1 cellular context compared by ENCODE assay signal in genomic region chr11:64620286-64620962, GRCh38.
TF ChIP-seq lines count a peak whose summit lies in the region.

No MANE protein-coding gene starts in this region.

TF ChIP-seq in HepG2, 621 proteins besides CTCF, POLR2A, EP300 and RAD21 (continued from another document and continues in another):
- TF ChIP-seq, protein P1, sequence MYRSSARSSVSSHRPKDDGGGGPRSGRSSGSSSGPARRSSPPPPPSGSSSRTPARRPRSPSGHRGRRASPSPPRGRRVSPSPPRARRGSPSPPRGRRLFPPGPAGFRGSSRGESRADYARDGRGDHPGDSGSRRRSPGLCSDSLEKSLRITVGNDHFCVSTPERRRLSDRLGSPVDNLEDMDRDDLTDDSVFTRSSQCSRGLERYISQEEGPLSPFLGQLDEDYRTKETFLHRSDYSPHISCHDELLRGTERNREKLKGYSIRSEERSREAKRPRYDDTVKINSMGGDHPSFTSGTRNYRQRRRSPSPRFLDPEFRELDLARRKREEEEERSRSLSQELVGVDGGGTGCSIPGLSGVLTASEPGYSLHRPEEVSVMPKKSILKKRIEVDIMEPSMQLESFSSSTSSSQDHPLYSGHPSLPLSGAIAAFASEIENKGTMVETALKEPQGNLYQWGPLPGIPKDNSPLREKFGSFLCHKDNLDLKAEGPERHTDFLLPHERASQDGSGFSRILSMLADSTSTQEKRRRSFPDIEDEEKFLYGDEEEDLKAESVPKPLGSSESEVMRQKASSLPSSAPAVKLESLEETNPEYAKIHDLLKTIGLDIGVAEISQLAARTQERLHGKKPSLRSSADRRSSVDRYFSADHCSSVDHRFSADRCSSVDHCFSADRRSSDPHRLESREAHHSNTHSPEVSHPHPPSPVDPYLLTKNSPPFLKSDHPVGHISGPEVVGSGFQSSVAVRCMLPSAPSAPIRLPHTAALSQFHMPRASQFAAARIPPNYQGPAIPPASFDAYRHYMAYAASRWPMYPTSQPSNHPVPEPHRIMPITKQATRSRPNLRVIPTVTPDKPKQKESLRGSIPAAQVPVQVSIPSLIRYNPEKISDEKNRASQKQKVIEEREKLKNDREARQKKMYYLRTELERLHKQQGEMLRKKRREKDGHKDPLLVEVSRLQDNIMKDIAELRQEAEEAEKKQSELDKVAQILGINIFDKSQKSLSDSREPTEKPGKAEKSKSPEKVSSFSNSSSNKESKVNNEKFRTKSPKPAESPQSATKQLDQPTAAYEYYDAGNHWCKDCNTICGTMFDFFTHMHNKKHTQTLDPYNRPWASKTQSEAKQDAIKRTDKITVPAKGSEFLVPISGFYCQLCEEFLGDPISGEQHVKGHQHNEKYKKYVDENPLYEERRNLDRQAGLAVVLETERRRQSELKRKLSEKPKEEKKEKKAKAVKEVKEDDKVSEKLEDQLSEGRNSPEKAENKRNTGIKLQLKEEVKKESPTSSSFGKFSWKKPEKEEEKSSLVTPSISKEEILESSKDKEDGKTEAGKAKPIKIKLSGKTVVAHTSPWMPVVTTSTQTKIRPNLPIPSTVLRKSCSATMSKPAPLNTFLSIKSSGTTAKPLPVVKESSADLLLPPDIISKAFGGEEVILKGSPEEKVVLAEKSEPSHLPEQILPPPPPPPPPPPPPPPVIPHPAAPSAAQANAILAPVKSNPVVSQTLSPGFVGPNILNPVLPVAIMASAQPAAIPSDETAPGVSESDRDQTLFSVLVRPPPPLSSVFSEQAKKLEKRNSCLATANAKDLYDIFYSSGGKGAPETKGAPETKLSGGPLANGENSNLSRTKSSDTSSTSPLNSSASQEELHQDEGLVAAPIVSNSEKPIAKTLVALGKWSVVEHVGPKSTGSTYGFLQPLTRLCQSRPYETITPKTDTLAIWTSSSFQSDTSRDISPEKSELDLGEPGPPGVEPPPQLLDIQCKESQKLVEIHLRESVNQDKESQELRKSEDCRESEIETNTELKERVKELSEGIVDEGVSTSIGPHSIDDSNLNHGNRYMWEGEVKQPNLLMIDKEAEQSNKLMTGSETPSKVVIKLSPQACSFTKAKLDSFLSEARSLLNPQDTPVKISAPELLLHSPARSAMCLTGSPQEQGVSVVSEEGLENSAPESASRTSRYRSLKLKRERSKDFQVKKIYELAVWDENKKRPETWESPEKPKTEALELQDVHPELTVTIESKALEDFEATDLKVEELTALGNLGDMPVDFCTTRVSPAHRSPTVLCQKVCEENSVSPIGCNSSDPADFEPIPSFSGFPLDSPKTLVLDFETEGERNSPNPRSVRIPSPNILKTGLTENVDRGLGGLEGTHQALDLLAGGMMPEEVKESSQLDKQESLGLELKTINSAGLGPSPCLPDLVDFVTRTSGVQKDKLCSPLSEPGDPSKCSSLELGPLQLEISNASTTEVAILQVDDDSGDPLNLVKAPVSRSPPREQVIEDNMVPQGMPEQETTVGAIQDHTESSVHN (CRISPR knock-in tag; IDR thresholded peaks at IDR 0.05) = no peak
- TF ChIP-seq MYC (CRISPR knock-in tag; IDR thresholded peaks at IDR 0.05; ENCODE audit: borderline replicate concordance) (no peak), TFAP4 (IDR thresholded peaks at IDR 0.05; ENCODE audit: borderline replicate concordance, low read depth) (no peak), SETDB1 (CRISPR knock-in tag; IDR thresholded peaks at IDR 0.05; ENCODE audit: borderline replicate concordance) (no peak), MIXL1 (CRISPR knock-in tag; IDR thresholded peaks at IDR 0.05) (no peak), RFXAP (CRISPR knock-in tag; IDR thresholded peaks at IDR 0.05; ENCODE audit: borderline replicate concordance) (no peak), RFX1 (IDR thresholded peaks at IDR 0.05) (peak; percentile 58), ZNF10 (CRISPR knock-in tag; IDR thresholded peaks at IDR 0.05; ENCODE audit: borderline replicate concordance, low read depth) (no peak), ESRRA (CRISPR knock-in tag; IDR thresholded peaks at IDR 0.05; ENCODE audit: low read depth) (no peak), ZNF614 (CRISPR knock-in tag; IDR thresholded peaks at IDR 0.05; ENCODE audit: borderline replicate concordance) (no peak), HIVEP1 (CRISPR knock-in tag; IDR thresholded peaks at IDR 0.05) (no peak), ZNF468 (CRISPR knock-in tag; IDR thresholded peaks at IDR 0.05) (no peak), ZSCAN30 (CRISPR knock-in tag; IDR thresholded peaks at IDR 0.05) (no peak), ZNF800 (CRISPR knock-in tag; IDR thresholded peaks at IDR 0.05) (no peak), ZNF766 (CRISPR knock-in tag; IDR thresholded peaks at IDR 0.05; ENCODE audit: borderline replicate concordance) (no peak), MEF2D (CRISPR knock-in tag; IDR thresholded peaks at IDR 0.05) (no peak), MEIS1 (CRISPR knock-in tag; IDR thresholded peaks at IDR 0.05; ENCODE audit: borderline replicate concordance) (no peak), ZNF44 (CRISPR knock-in tag; IDR thresholded peaks at IDR 0.05) (no peak), POLR2G (IDR thresholded peaks at IDR 0.05; ENCODE audit: low read depth, low read length) (no peak), TEAD3 (CRISPR knock-in tag; optimal IDR thresholded peaks at IDR 0.05; ENCODE audit: borderline replicate concordance) (no peak), ZFP62 (CRISPR knock-in tag; IDR thresholded peaks at IDR 0.05) (no peak), ETV5 (CRISPR knock-in tag; IDR thresholded peaks at IDR 0.05; ENCODE audit: borderline replicate concordance) (no peak), ZNF274 (CRISPR knock-in tag; IDR thresholded peaks at IDR 0.05) (no peak), ZNF687 (CRISPR knock-in tag; IDR thresholded peaks at IDR 0.05) (0 out of 2 replicates have a peak, but pooled peaks have one; percentile 16), NFIC (IDR thresholded peaks at IDR 0.05; ENCODE audit: low read length) (no peak), PHF8 (CRISPR knock-in tag; IDR thresholded peaks at IDR 0.05) (no peak)
- TF ChIP-seq, protein P2, sequence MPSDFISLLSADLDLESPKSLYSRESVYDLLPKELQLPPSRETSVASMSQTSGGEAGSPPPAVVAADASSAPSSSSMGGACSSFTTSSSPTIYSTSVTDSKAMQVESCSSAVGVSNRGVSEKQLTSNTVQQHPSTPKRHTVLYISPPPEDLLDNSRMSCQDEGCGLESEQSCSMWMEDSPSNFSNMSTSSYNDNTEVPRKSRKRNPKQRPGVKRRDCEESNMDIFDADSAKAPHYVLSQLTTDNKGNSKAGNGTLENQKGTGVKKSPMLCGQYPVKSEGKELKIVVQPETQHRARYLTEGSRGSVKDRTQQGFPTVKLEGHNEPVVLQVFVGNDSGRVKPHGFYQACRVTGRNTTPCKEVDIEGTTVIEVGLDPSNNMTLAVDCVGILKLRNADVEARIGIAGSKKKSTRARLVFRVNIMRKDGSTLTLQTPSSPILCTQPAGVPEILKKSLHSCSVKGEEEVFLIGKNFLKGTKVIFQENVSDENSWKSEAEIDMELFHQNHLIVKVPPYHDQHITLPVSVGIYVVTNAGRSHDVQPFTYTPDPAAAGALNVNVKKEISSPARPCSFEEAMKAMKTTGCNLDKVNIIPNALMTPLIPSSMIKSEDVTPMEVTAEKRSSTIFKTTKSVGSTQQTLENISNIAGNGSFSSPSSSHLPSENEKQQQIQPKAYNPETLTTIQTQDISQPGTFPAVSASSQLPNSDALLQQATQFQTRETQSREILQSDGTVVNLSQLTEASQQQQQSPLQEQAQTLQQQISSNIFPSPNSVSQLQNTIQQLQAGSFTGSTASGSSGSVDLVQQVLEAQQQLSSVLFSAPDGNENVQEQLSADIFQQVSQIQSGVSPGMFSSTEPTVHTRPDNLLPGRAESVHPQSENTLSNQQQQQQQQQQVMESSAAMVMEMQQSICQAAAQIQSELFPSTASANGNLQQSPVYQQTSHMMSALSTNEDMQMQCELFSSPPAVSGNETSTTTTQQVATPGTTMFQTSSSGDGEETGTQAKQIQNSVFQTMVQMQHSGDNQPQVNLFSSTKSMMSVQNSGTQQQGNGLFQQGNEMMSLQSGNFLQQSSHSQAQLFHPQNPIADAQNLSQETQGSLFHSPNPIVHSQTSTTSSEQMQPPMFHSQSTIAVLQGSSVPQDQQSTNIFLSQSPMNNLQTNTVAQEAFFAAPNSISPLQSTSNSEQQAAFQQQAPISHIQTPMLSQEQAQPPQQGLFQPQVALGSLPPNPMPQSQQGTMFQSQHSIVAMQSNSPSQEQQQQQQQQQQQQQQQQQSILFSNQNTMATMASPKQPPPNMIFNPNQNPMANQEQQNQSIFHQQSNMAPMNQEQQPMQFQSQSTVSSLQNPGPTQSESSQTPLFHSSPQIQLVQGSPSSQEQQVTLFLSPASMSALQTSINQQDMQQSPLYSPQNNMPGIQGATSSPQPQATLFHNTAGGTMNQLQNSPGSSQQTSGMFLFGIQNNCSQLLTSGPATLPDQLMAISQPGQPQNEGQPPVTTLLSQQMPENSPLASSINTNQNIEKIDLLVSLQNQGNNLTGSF (CRISPR knock-in tag; IDR thresholded peaks at IDR 0.05) = no peak
- TF ChIP-seq, protein P3, sequence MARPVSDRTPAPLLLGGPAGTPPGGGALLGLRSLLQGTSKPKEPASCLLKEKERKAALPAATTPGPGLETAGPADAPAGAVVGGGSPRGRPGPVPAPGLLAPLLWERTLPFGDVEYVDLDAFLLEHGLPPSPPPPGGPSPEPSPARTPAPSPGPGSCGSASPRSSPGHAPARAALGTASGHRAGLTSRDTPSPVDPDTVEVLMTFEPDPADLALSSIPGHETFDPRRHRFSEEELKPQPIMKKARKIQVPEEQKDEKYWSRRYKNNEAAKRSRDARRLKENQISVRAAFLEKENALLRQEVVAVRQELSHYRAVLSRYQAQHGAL (CRISPR knock-in tag; IDR thresholded peaks at IDR 0.05; ENCODE audit: not compliant biosample characterization) = no peak
- TF ChIP-seq, protein P4, sequence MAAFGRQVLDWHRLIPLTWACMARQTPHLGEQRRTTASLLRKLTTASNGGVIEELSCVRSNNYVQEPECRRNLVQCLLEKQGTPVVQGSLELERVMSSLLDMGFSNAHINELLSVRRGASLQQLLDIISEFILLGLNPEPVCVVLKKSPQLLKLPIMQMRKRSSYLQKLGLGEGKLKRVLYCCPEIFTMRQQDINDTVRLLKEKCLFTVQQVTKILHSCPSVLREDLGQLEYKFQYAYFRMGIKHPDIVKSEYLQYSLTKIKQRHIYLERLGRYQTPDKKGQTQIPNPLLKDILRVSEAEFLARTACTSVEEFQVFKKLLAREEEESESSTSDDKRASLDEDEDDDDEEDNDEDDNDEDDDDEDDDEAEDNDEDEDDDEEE (CRISPR knock-in tag; IDR thresholded peaks at IDR 0.05) = no peak
- TF ChIP-seq, protein P5, sequence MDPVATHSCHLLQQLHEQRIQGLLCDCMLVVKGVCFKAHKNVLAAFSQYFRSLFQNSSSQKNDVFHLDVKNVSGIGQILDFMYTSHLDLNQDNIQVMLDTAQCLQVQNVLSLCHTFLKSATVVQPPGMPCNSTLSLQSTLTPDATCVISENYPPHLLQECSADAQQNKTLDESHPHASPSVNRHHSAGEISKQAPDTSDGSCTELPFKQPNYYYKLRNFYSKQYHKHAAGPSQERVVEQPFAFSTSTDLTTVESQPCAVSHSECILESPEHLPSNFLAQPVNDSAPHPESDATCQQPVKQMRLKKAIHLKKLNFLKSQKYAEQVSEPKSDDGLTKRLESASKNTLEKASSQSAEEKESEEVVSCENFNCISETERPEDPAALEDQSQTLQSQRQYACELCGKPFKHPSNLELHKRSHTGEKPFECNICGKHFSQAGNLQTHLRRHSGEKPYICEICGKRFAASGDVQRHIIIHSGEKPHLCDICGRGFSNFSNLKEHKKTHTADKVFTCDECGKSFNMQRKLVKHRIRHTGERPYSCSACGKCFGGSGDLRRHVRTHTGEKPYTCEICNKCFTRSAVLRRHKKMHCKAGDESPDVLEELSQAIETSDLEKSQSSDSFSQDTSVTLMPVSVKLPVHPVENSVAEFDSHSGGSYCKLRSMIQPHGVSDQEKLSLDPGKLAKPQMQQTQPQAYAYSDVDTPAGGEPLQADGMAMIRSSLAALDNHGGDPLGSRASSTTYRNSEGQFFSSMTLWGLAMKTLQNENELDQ (CRISPR knock-in tag; IDR thresholded peaks at IDR 0.05; ENCODE audit: borderline replicate concordance) = no peak
